Comparison of ENCODE assay signal across 8 cellular contexts in the genomic region with DNA sequence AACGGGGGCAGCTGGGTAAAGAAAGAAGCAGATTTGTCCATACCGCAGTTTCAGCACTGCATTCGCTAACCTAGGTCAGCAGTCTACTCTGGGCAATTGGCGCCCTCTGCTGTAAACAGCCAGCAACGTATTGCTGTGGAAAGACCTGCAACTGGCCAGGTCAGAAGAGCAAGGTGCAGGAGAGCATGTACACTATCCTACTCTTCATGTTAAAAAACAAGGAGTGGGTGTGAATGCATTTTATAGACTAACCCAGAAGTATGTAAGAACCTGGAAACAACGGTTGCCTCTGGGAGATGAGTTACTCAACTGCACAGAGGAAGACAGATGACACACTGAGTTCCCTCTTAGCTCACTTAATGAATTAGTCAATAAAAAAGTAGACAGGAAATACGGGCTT. TPM values are rescaled to one million over a fixed set of nuclear protein-coding genes. Genes with fewer than 3 reads are reported as not detected.
DNase-seq lines count a peak whose midpoint lies in the region; ATAC-seq and TF ChIP-seq lines count a peak whose summit lies in the region.

No MANE protein-coding gene starts in this region.

- H3K4me3 ChIP-seq in mucosa of descending colon: no peak overlapping the region

- ATAC-seq in HG03354 (IDR thresholded peaks at IDR 0.05; ENCODE audit: poor library complexity, severe bottlenecking, unreplicated experiment) (peak; percentile 98), mucosa of descending colon (peak; percentile 99)
- peak; percentile 100 for ATAC-seq in activated CD8-positive, alpha-beta T cell treated with anti-CD3 and anti-CD28 coated beads, Interleukin-2, amount 10 ng/mL, durations not matched to agents 7 days and 5 days
- ATAC-seq in effector memory CD8-positive, alpha-beta T cell (replicated peaks): peak; percentile 99

- CTCF ChIA-PET in activated CD8-positive, alpha-beta T cell treated with anti-CD3 and anti-CD28 coated beads, Interleukin-2, amount 10 ng/mL, durations not matched to agents 7 days and 5 days (lab: Charles Lee): interaction anchor here (0.6 to 10.5 kb wide), 42 partner anchors 8 to 602 kb away, joined by 3 to 296 read pairs (median 4); partner anchors contain the start of genes MAL and ZNF514

- H3K27ac Mint-ChIP-seq in activated CD8-positive, alpha-beta T cell treated with anti-CD3 and anti-CD28 coated beads, Interleukin-2, amount 10 ng/mL, durations not matched to agents 7 days and 5 days: peak overlapping the region; percentile 27
- H3K27ac Mint-ChIP-seq in effector memory CD8-positive, alpha-beta T cell: no peak overlapping the region

- H3K36me3 ChIP-seq in mucosa of descending colon (ENCODE audit: low read depth): peaks cover 14% of the 10 kb centered on the region

- intact Hi-C loops in mucosa of descending colon (cut with DNase I, micrococcal nuclease): no loop called here

- H3K27me3 Mint-ChIP-seq in activated CD8-positive, alpha-beta T cell treated with anti-CD3 and anti-CD28 coated beads, Interleukin-2, amount 10 ng/mL, durations not matched to agents 7 days and 5 days (ENCODE audit: low read depth): no peaks in the 10 kb centered on the region
- H3K27me3 Mint-ChIP-seq in effector memory CD8-positive, alpha-beta T cell: no peaks in the 10 kb centered on the region

- H3K36me3 Mint-ChIP-seq in activated CD8-positive, alpha-beta T cell treated with anti-CD3 and anti-CD28 coated beads, Interleukin-2, amount 10 ng/mL, durations not matched to agents 7 days and 5 days (ENCODE audit: low read depth): peaks cover 61% of the 10 kb centered on the region
- H3K36me3 Mint-ChIP-seq in effector memory CD8-positive, alpha-beta T cell (ENCODE audit: insufficient read depth): peaks cover 52% of the 10 kb centered on the region

- peak; percentile 49 for TF ChIP-seq CTCF in mucosa of descending colon (IDR thresholded peaks at IDR 0.05)

- H3K4me1 ChIP-seq in mucosa of descending colon (ENCODE audit: low read depth): peaks cover 15% of the 10 kb centered on the region

- H3K9me3 ChIP-seq in mucosa of descending colon: no peaks in the 10 kb centered on the region

- DNase-seq in CD1c-positive myeloid dendritic cell (ENCODE audit: extremely low spot score) (peak; percentile 62), GM19238 (ENCODE audit: insufficient read length, low spot score) (peak; percentile 45), NCI-H748 (lab: John Stamatoyannopoulos, UW; ENCODE audit: unreplicated experiment) (peak; percentile 60), mucosa of descending colon (peak; percentile 59 to 85 (median 81))
- peak; percentile 86 for DNase-seq in activated CD8-positive, alpha-beta T cell treated with anti-CD3 and anti-CD28 coated beads, Interleukin-2, amount 10 ng/mL, durations not matched to agents 7 days and 5 days
- DNase-seq in effector memory CD8-positive, alpha-beta T cell: peak; percentile 50 to 58 (median 51)
- peak; percentile 79 for DNase-seq in stimulated activated CD8-positive, alpha-beta memory T cell treated with anti-CD3 and anti-CD28 coated beads, Interleukin-4, amount 100 ng/mL, for 48 hours

- H3K4me3 Mint-ChIP-seq in activated CD8-positive, alpha-beta T cell treated with anti-CD3 and anti-CD28 coated beads, Interleukin-2, amount 10 ng/mL, durations not matched to agents 7 days and 5 days: no peak overlapping the region
- H3K4me3 Mint-ChIP-seq in effector memory CD8-positive, alpha-beta T cell: no peak overlapping the region

- POLR2A ChIA-PET in activated CD8-positive, alpha-beta T cell treated with anti-CD3 and anti-CD28 coated beads, Interleukin-2, amount 10 ng/mL, durations not matched to agents 7 days and 5 days (lab: Charles Lee): interaction anchor here (0.9 to 2.2 kb wide), 5 partner anchors 36 to 93 kb away, joined by 3 to 16 read pairs (median 6); partner anchors contain the start of gene MAL

- no peaks in the 10 kb centered on the region for H3K9me3 Mint-ChIP-seq in activated CD8-positive, alpha-beta T cell treated with anti-CD3 and anti-CD28 coated beads, Interleukin-2, amount 10 ng/mL, durations not matched to agents 7 days and 5 days (ENCODE audit: insufficient read depth)
- no peaks in the 10 kb centered on the region for H3K9me3 Mint-ChIP-seq in effector memory CD8-positive, alpha-beta T cell

- H3K4me1 Mint-ChIP-seq in activated CD8-positive, alpha-beta T cell treated with anti-CD3 and anti-CD28 coated beads, Interleukin-2, amount 10 ng/mL, durations not matched to agents 7 days and 5 days (ENCODE audit: low read depth): peaks cover 44% of the 10 kb centered on the region
- H3K4me1 Mint-ChIP-seq in effector memory CD8-positive, alpha-beta T cell (ENCODE audit: low read depth in 2 of 2): peaks cover 29 to 31% of the 10 kb centered on the region in 2 donors

RNA-seq across cellular contexts. Expression of gene MRPS5, which starts 6.2 kb away (rescaled TPM):
- total RNA-seq in activated CD8-positive, alpha-beta T cell treated with anti-CD3 and anti-CD28 coated beads, Interleukin-2, amount 10 ng/mL, durations not matched to agents 7 days and 5 days: 10 to 100 TPM; 79.8 to 83.3 TPM
- total RNA-seq in mucosa of descending colon: 10 to 100 TPM; 65.1 to 69.6 (median 68.6) TPM

RNA-seq across cellular contexts. Expression of gene ZNF514, which starts 44.2 kb away (rescaled TPM):
- total RNA-seq in activated CD8-positive, alpha-beta T cell treated with anti-CD3 and anti-CD28 coated beads, Interleukin-2, amount 10 ng/mL, durations not matched to agents 7 days and 5 days: 10 to 100 TPM; 16.3 to 17.4 TPM
- total RNA-seq in mucosa of descending colon: 10 to 100 TPM; 12.3 to 28.0 (median 14.8) TPM

RNA-seq across cellular contexts. Expression of gene ZNF2, which starts 50.2 kb away (rescaled TPM):
- 1 to 10 TPM; 4.5 to 5.0 TPM for total RNA-seq in activated CD8-positive, alpha-beta T cell treated with anti-CD3 and anti-CD28 coated beads, Interleukin-2, amount 10 ng/mL, durations not matched to agents 7 days and 5 days
- 1 to 10 TPM; 2.5 to 7.0 (median 2.9) TPM for total RNA-seq in mucosa of descending colon
